In genomic region chr20:62303327-62304226, GRCh38 we compare ENCODE assay signal across 7 cellular contexts. TPM values are rescaled to one million over a fixed set of nuclear protein-coding genes. Genes with fewer than 3 reads are reported as not detected.
DNase-seq lines count a peak whose midpoint lies in the region; ATAC-seq and TF ChIP-seq lines count a peak whose summit lies in the region.

No MANE protein-coding gene starts in this region.

- peak; percentile 41 for DNase-seq in GM06990 (ENCODE audit: extremely low read depth, insufficient read length)
- DNase-seq in T-helper 2 cell treated with Interferon-gamma antibody and Interleukin-4, amounts not matched to agents 5 μg/mL and 100 μg/mL, for 36 hours (ENCODE audit: low spot score) = peak; percentile 17
- no peak for DNase-seq in esophagus muscularis mucosa (ENCODE audit: extremely low spot score)
- peak; percentile 16 for DNase-seq in neural crest cell (ENCODE audit: low read depth, low spot score)
- DNase-seq in NCI-H1092 (lab: John Stamatoyannopoulos, UW) = no peak

- no peaks in the 10 kb centered on the region for H3K9me3 Mint-ChIP-seq in T-helper 2 cell treated with Interferon-gamma antibody and Interleukin-4, amounts not matched to agents 5 μg/mL and 100 μg/mL, for 36 hours
- H3K9me3 Mint-ChIP-seq in neural crest cell = no peaks in the 10 kb centered on the region

- peaks cover 11% of the 10 kb centered on the region for H3K4me1 Mint-ChIP-seq in T-helper 2 cell treated with Interferon-gamma antibody and Interleukin-4, amounts not matched to agents 5 μg/mL and 100 μg/mL, for 36 hours (ENCODE audit: low read depth)
- H3K4me1 Mint-ChIP-seq in neural crest cell = peaks cover 21% of the 10 kb centered on the region

- H3K4me3 Mint-ChIP-seq in T-helper 2 cell treated with Interferon-gamma antibody and Interleukin-4, amounts not matched to agents 5 μg/mL and 100 μg/mL, for 36 hours = peak overlapping the region; percentile 93
- H3K4me3 Mint-ChIP-seq in neural crest cell = peak overlapping the region; percentile 96

- no peaks in the 10 kb centered on the region for H3K9me3 ChIP-seq in esophagus muscularis mucosa

- TF ChIP-seq POLR2A in esophagus muscularis mucosa (IDR thresholded peaks at IDR 0.05; ENCODE audit: low read depth) = no peak

- ATAC-seq in HG02763 (IDR thresholded peaks at IDR 0.05; ENCODE audit: unreplicated experiment) (peak; percentile 7), HG03039 (IDR thresholded peaks at IDR 0.05; ENCODE audit: unreplicated experiment) (no peak)

- H3K27ac Mint-ChIP-seq in T-helper 2 cell treated with Interferon-gamma antibody and Interleukin-4, amounts not matched to agents 5 μg/mL and 100 μg/mL, for 36 hours = peak overlapping the region; percentile 85
- H3K27ac Mint-ChIP-seq in neural crest cell (ENCODE audit: unreplicated experiment) = peak overlapping the region; percentile 92

- TF ChIP-seq CTCF in GM06990 (IDR thresholded peaks at IDR 0.05; ENCODE audit: insufficient read depth, low read length, poor library complexity, severe bottlenecking) (no peak), esophagus muscularis mucosa (IDR thresholded peaks at IDR 0.05) (no peak), neural crest cell (conservative IDR thresholded peaks at IDR 0.05) (no peak)

- H3K36me3 Mint-ChIP-seq in T-helper 2 cell treated with Interferon-gamma antibody and Interleukin-4, amounts not matched to agents 5 μg/mL and 100 μg/mL, for 36 hours (ENCODE audit: low read depth) = peaks cover 17% of the 10 kb centered on the region
- H3K36me3 Mint-ChIP-seq in neural crest cell (ENCODE audit: low read depth) = no peaks in the 10 kb centered on the region

- H3K27me3 ChIP-seq in GM06990 (replicated peaks; ENCODE audit: control insufficient read depth, insufficient read depth, low read length) (no peaks in the 10 kb centered on the region), esophagus muscularis mucosa (no peaks in the 10 kb centered on the region)

- H3K4me3 ChIP-seq in GM06990 (replicated peaks; ENCODE audit: low read depth, low read length) (peak overlapping the region; percentile 84), esophagus muscularis mucosa (peak overlapping the region; percentile 77 to 99 (median 86))

- 6% methylated on average over 26 of the region's 67 CpGs for WGBS in esophagus muscularis mucosa

- H3K27me3 Mint-ChIP-seq in T-helper 2 cell treated with Interferon-gamma antibody and Interleukin-4, amounts not matched to agents 5 μg/mL and 100 μg/mL, for 36 hours (ENCODE audit: low read depth) = no peaks in the 10 kb centered on the region
- peaks cover 2% of the 10 kb centered on the region for H3K27me3 Mint-ChIP-seq in neural crest cell (ENCODE audit: low read depth)

- intact Hi-C loops in esophagus muscularis mucosa (cut with DNase I) = loop anchor here (2.0 kb wide), 1 partner anchor 49 kb away; no protein-coding TSS in a partner anchor

- H3K36me3 ChIP-seq in GM06990 (ENCODE audit: control insufficient read depth, insufficient read depth, low read length) = peaks cover 35% of the 10 kb centered on the region
- peaks cover 26 to 55% (median 48%) of the 10 kb centered on the region in 4 donors for H3K36me3 ChIP-seq in esophagus muscularis mucosa

- TF ChIP-seq EP300 in esophagus muscularis mucosa (IDR thresholded peaks at IDR 0.05) = no peak

- H3K27ac ChIP-seq in esophagus muscularis mucosa (replicated peaks in 1 of 4) = peak overlapping the region; percentile 95 to 99 (median 98)

- peaks cover 27 to 54% (median 42%) of the 10 kb centered on the region in 4 donors for H3K4me1 ChIP-seq in esophagus muscularis mucosa

RNA-seq across cellular contexts. Expression of gene ADRM1, which starts 0.8 kb away (rescaled TPM):
- 100 to 1,000 TPM; 127 to 184 (median 173) TPM for total RNA-seq in esophagus muscularis mucosa
- total RNA-seq in neural crest cell = 90.4 and 98.8 TPM in 2 replicates

Comparison
In these comparisons a context has a peak if more than half of its experiments do, and no peak if none do; other contexts are left out.
1. DNase-seq: peak in GM06990 (single experiment), T-helper 2 cell treated with Interferon-gamma antibody and Interleukin-4, amounts not matched to agents 5 μg/mL and 100 μg/mL, for 36 hours (single experiment) and neural crest cell (single experiment); none in esophagus muscularis mucosa (single experiment) and NCI-H1092 (single experiment).